Comparison of ENCODE assay signal across 8 cellular contexts in genomic region chr22:21866821-21867527, GRCh38. TPM values are rescaled to one million over a fixed set of nuclear protein-coding genes. Genes with fewer than 3 reads are reported as not detected.
DNase-seq lines count a peak whose midpoint lies in the region; ATAC-seq, FAIRE-seq and TF ChIP-seq lines count a peak whose summit lies in the region.

No MANE protein-coding gene starts in this region.

- H3K4me1 ChIP-seq in body of pancreas (peaks cover 30% of the 10 kb centered on the region), kidney (ENCODE audit: control insufficient read depth in 1 of 2, insufficient read depth in 1 of 2, low read depth in 1 of 2, low read length in 2 of 2) (peaks cover 11% of the 10 kb centered on the region in 2 donors)

- intact Hi-C loops in body of pancreas (cut with DNase I), result no loop called here
- intact Hi-C loops in kidney (cut with DNase I), result no loop called here

- H3K9me3 ChIP-seq in body of pancreas, result no peaks in the 10 kb centered on the region
- no peaks in the 10 kb centered on the region for H3K9me3 ChIP-seq in kidney (ENCODE audit: control insufficient read depth in 1 of 2, low read length in 2 of 2)

- TF ChIP-seq CTCF in GM12875 (IDR thresholded peaks at IDR 0.05; ENCODE audit: borderline replicate concordance, insufficient read depth, low read depth, low read length) (no peak), body of pancreas (IDR thresholded peaks at IDR 0.05) (no peak), kidney (IDR thresholded peaks at IDR 0.05; ENCODE audit: borderline replicate concordance, extremely low read depth, insufficient read depth) (no peak)

- peak; percentile 26 for ATAC-seq in HG02623 (IDR thresholded peaks at IDR 0.05; ENCODE audit: unreplicated experiment)
- ATAC-seq in body of pancreas, result peak; percentile 7

- TF ChIP-seq POLR2A in body of pancreas (IDR thresholded peaks at IDR 0.05), result no peak

- peak overlapping the region; percentile 93 to 94 for H3K9ac ChIP-seq in kidney (ENCODE audit: low read length in 2 of 2)

- DNase-seq in RPMI8226 (peak; percentile 12), body of pancreas (peak; percentile 19 to 50 (median 27)), kidney (peak; percentile 78), kidney tubule cell (ENCODE audit: low spot score) (no peak), OCI-M2 (lab: John Stamatoyannopoulos, UW; ENCODE audit: unreplicated experiment) (no peak)
- DNase-seq in stimulated activated CD4-positive, alpha-beta T cell treated with anti-CD3 and anti-CD28 coated beads, Interleukin-4, amount 100 ng/mL, for 1 hour, result peak; percentile 33

- H3K4me3 ChIP-seq in GM12875 (ENCODE audit: low read depth, low read length) (peak overlapping the region; percentile 78), body of pancreas (peak overlapping the region; percentile 1 to 91), kidney (ENCODE audit: low read length in 2 of 2) (peak overlapping the region; percentile 89 to 93)

- H3K27ac ChIP-seq in body of pancreas (peak overlapping the region; percentile 66 to 92 (median 86)), kidney (ENCODE audit: low read depth in 2 of 2, low read length in 2 of 2) (peak overlapping the region; percentile 71 to 72)

- H3K27me3 ChIP-seq in body of pancreas, result no peaks in the 10 kb centered on the region

- WGBS in body of pancreas, 2 donors, result 0 to 1% methylated on average over 4 to 85 of the region's 92 CpGs

- no peak for FAIRE-seq in kidney (lab: Jason Lieb, UNC)

- H3K36me3 ChIP-seq in body of pancreas (replicated peaks in 1 of 2; ENCODE audit: insufficient read depth in 1 of 2, low read depth in 2 of 2) (no peaks in the 10 kb centered on the region), kidney (ENCODE audit: control insufficient read depth in 1 of 2, insufficient read depth in 2 of 2, low read length in 2 of 2) (no peaks in the 10 kb centered on the region)

RNA-seq across cellular contexts. Expression of gene MAPK1, which starts 0.5 kb away (rescaled TPM):
- total RNA-seq in body of pancreas (10 to 100 TPM; 25.4 to 44.1 TPM), kidney (128 TPM)
- polyA plus RNA-seq in kidney (ENCODE audit: insufficient read depth, low read depth, low replicate concordance), result 21.3 TPM

Comparison
In these comparisons a context has a peak if more than half of its experiments do, and no peak if none do; other contexts are left out.
1. DNase-seq: peak in RPMI8226 (single experiment), body of pancreas (4 of 4), kidney (single experiment) and stimulated activated CD4-positive, alpha-beta T cell treated with anti-CD3 and anti-CD28 coated beads, Interleukin-4, amount 100 ng/mL, for 1 hour (single experiment); none in kidney tubule cell (single experiment) and OCI-M2 (single experiment).
2. Peak in every context shown above with its lines, with median percentiles within 50 percentile points of each other: H3K4me3 ChIP-seq.